Comparison of ENCODE assay signal across 13 cellular contexts in genomic region chr3:193895409-193895808, GRCh38.
"Had no signal": no experiment of that assay in that cellular context is flagged by ENCODE, and none has a peak within 500 bp of the region (broad histone marks: within the 10 kb centered on the region; RNA-seq: fewer than 3 reads in every experiment).

No MANE protein-coding gene starts in this region.

- DNase-seq: activated CD4-positive, alpha-beta T cell treated with anti-CD3 and anti-CD28 coated beads for 36 hours; activated CD4-positive, alpha-beta T cell treated with anti-CD3 and anti-CD28 coated beads, Interleukin-2, amount 50 U/mL, for 48 hours; activated gamma-delta T cell treated with Interleukin-2 at 50 U/mL for 16 hours; immature natural killer cell; mesenchymal stem cell; natural killer cell; nucleus accumbens; SW 1271; T-helper 2 cell; transverse colon had no signal

- H3K4me3 ChIP-seq: transverse colon had no signal

- H3K27ac ChIP-seq: VCaP had no signal

- H3K27me3 Mint-ChIP-seq: stimulated activated naive CD8-positive, alpha-beta T cell treated with anti-CD3 and anti-CD28 coated beads, Interleukin-15, Interleukin-2, amounts not matched to agents 100 ng/mL and 50 ng/mL, for 24 hours had no signal

- H3K9me3 Mint-ChIP-seq: activated naive CD4-positive, alpha-beta T cell treated with anti-CD3 and anti-CD28 coated beads, Interleukin-2, amount 50 U/mL, for 72 hours; immature natural killer cell; natural killer cell; stimulated activated naive CD8-positive, alpha-beta T cell treated with anti-CD3 and anti-CD28 coated beads, Interleukin-15, Interleukin-2, amounts not matched to agents 100 ng/mL and 50 ng/mL, for 24 hours had no signal

- H3K9me3 ChIP-seq: transverse colon had no signal

- H3K36me3 ChIP-seq: transverse colon had no signal

- ATAC-seq: activated CD4-positive, alpha-beta T cell treated with anti-CD3 and anti-CD28 coated beads for 36 hours; activated naive CD4-positive, alpha-beta T cell treated with anti-CD3 and anti-CD28 coated beads, Interleukin-2, amount 50 U/mL, for 72 hours; natural killer cell had no signal

- H3K4me3 Mint-ChIP-seq: activated CD4-positive, alpha-beta T cell treated with anti-CD3 and anti-CD28 coated beads for 36 hours; immature natural killer cell; natural killer cell; stimulated activated naive CD8-positive, alpha-beta T cell treated with anti-CD3 and anti-CD28 coated beads, Interleukin-15, Interleukin-2, amounts not matched to agents 100 ng/mL and 50 ng/mL, for 24 hours had no signal

- H3K4me1 Mint-ChIP-seq: activated CD4-positive, alpha-beta T cell treated with anti-CD3 and anti-CD28 coated beads for 36 hours; immature natural killer cell; natural killer cell had no signal

- H3K36me3 Mint-ChIP-seq: activated naive CD4-positive, alpha-beta T cell treated with anti-CD3 and anti-CD28 coated beads, Interleukin-2, amount 50 U/mL, for 72 hours; immature natural killer cell; natural killer cell had no signal

- H3K27me3 ChIP-seq: transverse colon had no signal

- H3K27ac Mint-ChIP-seq: activated CD4-positive, alpha-beta T cell treated with anti-CD3 and anti-CD28 coated beads for 36 hours; activated naive CD4-positive, alpha-beta T cell treated with anti-CD3 and anti-CD28 coated beads, Interleukin-2, amount 50 U/mL, for 72 hours; immature natural killer cell; natural killer cell; stimulated activated naive CD8-positive, alpha-beta T cell treated with anti-CD3 and anti-CD28 coated beads, Interleukin-15, Interleukin-2, amounts not matched to agents 100 ng/mL and 50 ng/mL, for 24 hours had no signal
